In the genomic region with DNA sequence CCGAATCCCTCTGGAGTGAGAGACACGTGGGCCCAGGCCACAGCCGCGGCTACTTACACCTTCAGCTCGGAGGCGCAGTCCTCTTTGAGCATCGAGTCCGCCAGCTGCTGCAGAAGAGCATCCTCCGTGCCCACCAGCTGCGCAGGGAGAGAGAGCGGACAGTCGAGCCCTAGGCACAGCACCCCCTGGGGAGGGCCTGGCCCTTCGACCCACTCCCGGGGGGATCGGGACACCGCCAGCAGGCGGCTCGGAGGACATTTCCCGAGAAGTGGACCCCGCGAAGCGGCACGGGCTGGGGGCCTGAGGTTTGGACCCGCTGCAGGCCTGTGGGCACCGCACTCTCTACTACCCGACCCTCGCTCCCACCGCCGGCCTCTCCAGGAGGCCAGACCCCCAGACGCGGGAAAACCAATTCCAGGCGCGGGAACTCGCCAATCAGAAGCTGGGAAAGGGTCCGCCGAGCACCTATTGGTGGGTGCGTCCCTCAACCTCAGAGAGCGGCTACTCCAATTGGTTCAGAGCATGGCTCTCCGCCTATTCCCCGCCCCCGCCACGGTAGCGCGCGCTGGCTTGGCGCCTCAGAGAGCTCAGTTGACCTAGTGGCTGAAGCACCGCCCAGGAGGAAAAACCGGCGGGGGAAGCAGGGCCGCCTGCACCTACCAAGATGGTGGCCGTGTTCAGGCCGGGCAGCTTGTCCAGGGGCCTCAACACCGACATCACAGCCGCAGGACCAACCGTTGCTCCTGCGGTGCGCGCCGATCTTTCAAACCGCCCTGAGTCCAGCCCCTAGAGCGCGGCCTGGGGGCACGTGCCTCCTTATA, we compare ENCODE assay signal across 1 cellular context.
TF ChIP-seq lines count a peak whose summit lies in the region.

Gene CENPM (minus strand): TSS at position 793 of the 821 bp plus-strand sequence. CDS start 76 bp downstream, at position 717.

TF ChIP-seq in WTC11, 78 proteins besides CTCF, POLR2A, EP300 and RAD21 (continued from another document and continues in another):
- TF ChIP-seq, protein P1, sequence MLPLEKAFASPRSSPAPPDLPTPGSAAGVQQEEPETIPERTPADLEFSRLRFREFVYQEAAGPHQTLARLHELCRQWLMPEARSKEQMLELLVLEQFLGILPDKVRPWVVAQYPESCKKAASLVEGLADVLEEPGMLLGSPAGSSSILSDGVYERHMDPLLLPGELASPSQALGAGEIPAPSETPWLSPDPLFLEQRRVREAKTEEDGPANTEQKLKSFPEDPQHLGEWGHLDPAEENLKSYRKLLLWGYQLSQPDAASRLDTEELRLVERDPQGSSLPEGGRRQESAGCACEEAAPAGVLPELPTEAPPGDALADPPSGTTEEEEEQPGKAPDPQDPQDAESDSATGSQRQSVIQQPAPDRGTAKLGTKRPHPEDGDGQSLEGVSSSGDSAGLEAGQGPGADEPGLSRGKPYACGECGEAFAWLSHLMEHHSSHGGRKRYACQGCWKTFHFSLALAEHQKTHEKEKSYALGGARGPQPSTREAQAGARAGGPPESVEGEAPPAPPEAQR (CRISPR knock-in tag; IDR thresholded peaks at IDR 0.05) = no peak
- TF ChIP-seq, protein P2, sequence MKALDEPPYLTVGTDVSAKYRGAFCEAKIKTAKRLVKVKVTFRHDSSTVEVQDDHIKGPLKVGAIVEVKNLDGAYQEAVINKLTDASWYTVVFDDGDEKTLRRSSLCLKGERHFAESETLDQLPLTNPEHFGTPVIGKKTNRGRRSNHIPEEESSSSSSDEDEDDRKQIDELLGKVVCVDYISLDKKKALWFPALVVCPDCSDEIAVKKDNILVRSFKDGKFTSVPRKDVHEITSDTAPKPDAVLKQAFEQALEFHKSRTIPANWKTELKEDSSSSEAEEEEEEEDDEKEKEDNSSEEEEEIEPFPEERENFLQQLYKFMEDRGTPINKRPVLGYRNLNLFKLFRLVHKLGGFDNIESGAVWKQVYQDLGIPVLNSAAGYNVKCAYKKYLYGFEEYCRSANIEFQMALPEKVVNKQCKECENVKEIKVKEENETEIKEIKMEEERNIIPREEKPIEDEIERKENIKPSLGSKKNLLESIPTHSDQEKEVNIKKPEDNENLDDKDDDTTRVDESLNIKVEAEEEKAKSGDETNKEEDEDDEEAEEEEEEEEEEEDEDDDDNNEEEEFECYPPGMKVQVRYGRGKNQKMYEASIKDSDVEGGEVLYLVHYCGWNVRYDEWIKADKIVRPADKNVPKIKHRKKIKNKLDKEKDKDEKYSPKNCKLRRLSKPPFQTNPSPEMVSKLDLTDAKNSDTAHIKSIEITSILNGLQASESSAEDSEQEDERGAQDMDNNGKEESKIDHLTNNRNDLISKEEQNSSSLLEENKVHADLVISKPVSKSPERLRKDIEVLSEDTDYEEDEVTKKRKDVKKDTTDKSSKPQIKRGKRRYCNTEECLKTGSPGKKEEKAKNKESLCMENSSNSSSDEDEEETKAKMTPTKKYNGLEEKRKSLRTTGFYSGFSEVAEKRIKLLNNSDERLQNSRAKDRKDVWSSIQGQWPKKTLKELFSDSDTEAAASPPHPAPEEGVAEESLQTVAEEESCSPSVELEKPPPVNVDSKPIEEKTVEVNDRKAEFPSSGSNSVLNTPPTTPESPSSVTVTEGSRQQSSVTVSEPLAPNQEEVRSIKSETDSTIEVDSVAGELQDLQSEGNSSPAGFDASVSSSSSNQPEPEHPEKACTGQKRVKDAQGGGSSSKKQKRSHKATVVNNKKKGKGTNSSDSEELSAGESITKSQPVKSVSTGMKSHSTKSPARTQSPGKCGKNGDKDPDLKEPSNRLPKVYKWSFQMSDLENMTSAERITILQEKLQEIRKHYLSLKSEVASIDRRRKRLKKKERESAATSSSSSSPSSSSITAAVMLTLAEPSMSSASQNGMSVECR (CRISPR knock-in tag; IDR thresholded peaks at IDR 0.05; ENCODE audit: borderline replicate concordance) = peak; percentile 41; the same call in 1 of the 2 replicates
- TF ChIP-seq RELA (CRISPR knock-in tag; IDR thresholded peaks at IDR 0.05; ENCODE audit: borderline replicate concordance) = peak; percentile 39
- peak; percentile 83; the same call in 1 of the 2 replicates for TF ChIP-seq SP1 (CRISPR knock-in tag; conservative IDR thresholded peaks at IDR 0.05)
- peak; percentile 94 for TF ChIP-seq ETV6 (CRISPR knock-in tag; IDR thresholded peaks at IDR 0.05)
- peak; percentile 84; the same call in 1 of the 2 replicates for TF ChIP-seq IRF1 (CRISPR knock-in tag; IDR thresholded peaks at IDR 0.05)
- TF ChIP-seq, protein P3, sequence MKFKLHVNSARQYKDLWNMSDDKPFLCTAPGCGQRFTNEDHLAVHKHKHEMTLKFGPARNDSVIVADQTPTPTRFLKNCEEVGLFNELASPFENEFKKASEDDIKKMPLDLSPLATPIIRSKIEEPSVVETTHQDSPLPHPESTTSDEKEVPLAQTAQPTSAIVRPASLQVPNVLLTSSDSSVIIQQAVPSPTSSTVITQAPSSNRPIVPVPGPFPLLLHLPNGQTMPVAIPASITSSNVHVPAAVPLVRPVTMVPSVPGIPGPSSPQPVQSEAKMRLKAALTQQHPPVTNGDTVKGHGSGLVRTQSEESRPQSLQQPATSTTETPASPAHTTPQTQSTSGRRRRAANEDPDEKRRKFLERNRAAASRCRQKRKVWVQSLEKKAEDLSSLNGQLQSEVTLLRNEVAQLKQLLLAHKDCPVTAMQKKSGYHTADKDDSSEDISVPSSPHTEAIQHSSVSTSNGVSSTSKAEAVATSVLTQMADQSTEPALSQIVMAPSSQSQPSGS (CRISPR knock-in tag; IDR thresholded peaks at IDR 0.05; ENCODE audit: borderline replicate concordance, low read depth) = no peak
- TF ChIP-seq, protein P4, sequence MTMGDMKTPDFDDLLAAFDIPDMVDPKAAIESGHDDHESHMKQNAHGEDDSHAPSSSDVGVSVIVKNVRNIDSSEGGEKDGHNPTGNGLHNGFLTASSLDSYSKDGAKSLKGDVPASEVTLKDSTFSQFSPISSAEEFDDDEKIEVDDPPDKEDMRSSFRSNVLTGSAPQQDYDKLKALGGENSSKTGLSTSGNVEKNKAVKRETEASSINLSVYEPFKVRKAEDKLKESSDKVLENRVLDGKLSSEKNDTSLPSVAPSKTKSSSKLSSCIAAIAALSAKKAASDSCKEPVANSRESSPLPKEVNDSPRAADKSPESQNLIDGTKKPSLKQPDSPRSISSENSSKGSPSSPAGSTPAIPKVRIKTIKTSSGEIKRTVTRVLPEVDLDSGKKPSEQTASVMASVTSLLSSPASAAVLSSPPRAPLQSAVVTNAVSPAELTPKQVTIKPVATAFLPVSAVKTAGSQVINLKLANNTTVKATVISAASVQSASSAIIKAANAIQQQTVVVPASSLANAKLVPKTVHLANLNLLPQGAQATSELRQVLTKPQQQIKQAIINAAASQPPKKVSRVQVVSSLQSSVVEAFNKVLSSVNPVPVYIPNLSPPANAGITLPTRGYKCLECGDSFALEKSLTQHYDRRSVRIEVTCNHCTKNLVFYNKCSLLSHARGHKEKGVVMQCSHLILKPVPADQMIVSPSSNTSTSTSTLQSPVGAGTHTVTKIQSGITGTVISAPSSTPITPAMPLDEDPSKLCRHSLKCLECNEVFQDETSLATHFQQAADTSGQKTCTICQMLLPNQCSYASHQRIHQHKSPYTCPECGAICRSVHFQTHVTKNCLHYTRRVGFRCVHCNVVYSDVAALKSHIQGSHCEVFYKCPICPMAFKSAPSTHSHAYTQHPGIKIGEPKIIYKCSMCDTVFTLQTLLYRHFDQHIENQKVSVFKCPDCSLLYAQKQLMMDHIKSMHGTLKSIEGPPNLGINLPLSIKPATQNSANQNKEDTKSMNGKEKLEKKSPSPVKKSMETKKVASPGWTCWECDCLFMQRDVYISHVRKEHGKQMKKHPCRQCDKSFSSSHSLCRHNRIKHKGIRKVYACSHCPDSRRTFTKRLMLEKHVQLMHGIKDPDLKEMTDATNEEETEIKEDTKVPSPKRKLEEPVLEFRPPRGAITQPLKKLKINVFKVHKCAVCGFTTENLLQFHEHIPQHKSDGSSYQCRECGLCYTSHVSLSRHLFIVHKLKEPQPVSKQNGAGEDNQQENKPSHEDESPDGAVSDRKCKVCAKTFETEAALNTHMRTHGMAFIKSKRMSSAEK (CRISPR knock-in tag; IDR thresholded peaks at IDR 0.05; ENCODE audit: borderline replicate concordance) = no peak
- no peak for TF ChIP-seq CDX4 (CRISPR knock-in tag; IDR thresholded peaks at IDR 0.05; ENCODE audit: borderline replicate concordance)
- TF ChIP-seq TEAD1 (CRISPR knock-in tag; IDR thresholded peaks at IDR 0.05) = peak; percentile 58; the same call in 1 of the 2 replicates
- TF ChIP-seq MAX (CRISPR knock-in tag; IDR thresholded peaks at IDR 0.05) = peak; percentile 93
- 0 out of 2 replicates have a peak, but pooled peaks have one; percentile 34 for TF ChIP-seq ATF1 (CRISPR knock-in tag; IDR thresholded peaks at IDR 0.05)
- TF ChIP-seq OVOL2 (CRISPR knock-in tag; IDR thresholded peaks at IDR 0.05; ENCODE audit: borderline replicate concordance) = no peak
- TF ChIP-seq ZNF671 (CRISPR knock-in tag; IDR thresholded peaks at IDR 0.05) = no peak
- TF ChIP-seq NR2C2 (CRISPR knock-in tag; IDR thresholded peaks at IDR 0.05) = no peak
- peak; percentile 88 for TF ChIP-seq ZNF232 (CRISPR knock-in tag; IDR thresholded peaks at IDR 0.05)
- TF ChIP-seq, protein P5, sequence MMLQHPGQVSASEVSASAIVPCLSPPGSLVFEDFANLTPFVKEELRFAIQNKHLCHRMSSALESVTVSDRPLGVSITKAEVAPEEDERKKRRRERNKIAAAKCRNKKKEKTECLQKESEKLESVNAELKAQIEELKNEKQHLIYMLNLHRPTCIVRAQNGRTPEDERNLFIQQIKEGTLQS (CRISPR knock-in tag; conservative IDR thresholded peaks at IDR 0.05) = no peak
- TF ChIP-seq, protein P6, sequence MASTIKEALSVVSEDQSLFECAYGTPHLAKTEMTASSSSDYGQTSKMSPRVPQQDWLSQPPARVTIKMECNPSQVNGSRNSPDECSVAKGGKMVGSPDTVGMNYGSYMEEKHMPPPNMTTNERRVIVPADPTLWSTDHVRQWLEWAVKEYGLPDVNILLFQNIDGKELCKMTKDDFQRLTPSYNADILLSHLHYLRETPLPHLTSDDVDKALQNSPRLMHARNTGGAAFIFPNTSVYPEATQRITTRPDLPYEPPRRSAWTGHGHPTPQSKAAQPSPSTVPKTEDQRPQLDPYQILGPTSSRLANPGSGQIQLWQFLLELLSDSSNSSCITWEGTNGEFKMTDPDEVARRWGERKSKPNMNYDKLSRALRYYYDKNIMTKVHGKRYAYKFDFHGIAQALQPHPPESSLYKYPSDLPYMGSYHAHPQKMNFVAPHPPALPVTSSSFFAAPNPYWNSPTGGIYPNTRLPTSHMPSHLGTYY (CRISPR knock-in tag; IDR thresholded peaks at IDR 0.05) = no peak
- TF ChIP-seq, protein P7, sequence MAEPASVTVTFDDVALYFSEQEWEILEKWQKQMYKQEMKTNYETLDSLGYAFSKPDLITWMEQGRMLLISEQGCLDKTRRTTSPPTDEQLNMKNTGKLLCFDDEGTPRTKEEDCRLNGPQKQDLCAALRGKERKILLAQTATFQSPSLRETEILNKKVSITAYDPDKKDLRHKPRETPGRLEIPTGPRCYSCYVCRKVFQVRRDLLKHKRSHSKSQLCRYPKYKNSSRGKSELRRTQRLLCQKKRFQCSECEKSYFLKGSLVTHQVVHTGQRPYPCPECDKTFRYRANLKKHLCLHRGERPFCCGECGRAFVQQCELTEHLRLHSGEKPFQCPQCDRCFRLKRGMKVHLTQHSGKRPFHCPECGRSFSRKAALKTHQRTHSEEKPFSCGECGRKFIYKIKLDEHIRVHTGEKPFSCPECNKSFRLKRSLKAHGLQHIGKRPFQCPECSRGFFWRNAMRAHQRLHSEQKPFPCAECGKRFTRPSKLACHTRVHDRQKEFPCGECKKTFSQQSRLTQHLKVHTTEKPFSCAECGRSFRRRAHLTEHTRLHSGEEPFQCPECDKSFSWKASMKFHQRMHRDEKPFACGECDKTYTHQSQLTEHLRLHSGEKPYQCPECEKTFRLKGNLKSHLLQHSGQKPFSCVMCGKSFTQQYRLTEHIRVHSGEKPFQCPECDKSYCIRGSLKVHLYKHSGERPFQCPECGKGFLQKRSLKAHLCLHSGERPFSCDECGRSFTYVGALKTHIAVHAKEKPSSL (CRISPR knock-in tag; conservative IDR thresholded peaks at IDR 0.05) = no peak
- TF ChIP-seq JAZF1 (CRISPR knock-in tag; IDR thresholded peaks at IDR 0.05) = no peak
- TF ChIP-seq MLX (CRISPR knock-in tag; IDR thresholded peaks at IDR 0.05) = no peak
- TF ChIP-seq NR1H2 (CRISPR knock-in tag; IDR thresholded peaks at IDR 0.05) = peak; percentile 83; the same call in 1 of the 2 replicates
- peak; percentile 77; the same call in 1 of the 2 replicates for TF ChIP-seq SMAD3 (CRISPR knock-in tag; IDR thresholded peaks at IDR 0.05; ENCODE audit: borderline replicate concordance)
- 0 out of 2 replicates have a peak, but pooled peaks have one; percentile 61 for TF ChIP-seq ESRRA (CRISPR knock-in tag; IDR thresholded peaks at IDR 0.05; ENCODE audit: borderline replicate concordance)
- no peak for TF ChIP-seq GTF2I (CRISPR knock-in tag; conservative IDR thresholded peaks at IDR 0.05)
- peak; percentile 47; the same call in 1 of the 2 replicates for TF ChIP-seq ZBTB43 (CRISPR knock-in tag; IDR thresholded peaks at IDR 0.05)
- TF ChIP-seq EMX1 (CRISPR knock-in tag; IDR thresholded peaks at IDR 0.05) = no peak
